Comparison of ENCODE assay signal across 16 cellular contexts in the genomic region with DNA sequence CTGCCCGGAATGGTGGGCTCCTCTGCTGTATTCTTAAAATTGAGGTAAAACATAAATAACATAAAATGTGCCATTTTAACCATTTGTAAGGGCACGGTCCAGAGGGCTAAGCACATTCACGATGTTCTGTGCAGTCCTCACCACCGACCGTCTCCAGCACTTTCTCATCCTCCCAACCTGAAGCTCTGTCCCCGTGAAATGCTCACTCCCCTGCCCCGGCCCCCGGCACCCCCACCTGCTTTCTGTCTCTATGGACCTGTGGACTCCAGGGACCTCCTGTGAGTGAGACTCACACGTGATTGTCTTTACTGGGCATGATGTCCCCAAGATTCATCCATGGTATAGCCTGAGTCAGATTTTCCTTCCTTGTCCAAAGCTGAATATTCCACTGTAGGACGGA. TPM values are rescaled to one million over a fixed set of nuclear protein-coding genes. Genes with fewer than 3 reads are reported as not detected.
DNase-seq lines count a peak whose midpoint lies in the region; ATAC-seq and TF ChIP-seq lines count a peak whose summit lies in the region.
"Had no signal": no experiment of that assay in that cellular context is flagged by ENCODE, and none has a peak within 500 bp of the region (broad histone marks: within the 10 kb centered on the region; RNA-seq: fewer than 3 reads in every experiment).

No MANE protein-coding gene starts in this region.

- no peaks in the 10 kb centered on the region for H3K36me3 ChIP-seq in adrenal gland (replicated peaks in 1 of 2)
- H3K36me3 ChIP-seq: BLaER1, HAP-1 had no signal

- 69 to 80% (median 76%) methylated on average over 10 of the region's 10 CpGs for WGBS in adrenal gland, 4 donors

- peaks cover 3% of the 10 kb centered on the region for H3K4me1 Mint-ChIP-seq in activated CD8-positive, alpha-beta memory T cell treated with anti-CD3 and anti-CD28 coated beads, Interleukin-2, amount 10 ng/mL, durations not matched to agents 7 days and 5 days
- no peaks in the 10 kb centered on the region for H3K4me1 Mint-ChIP-seq in osteocyte (ENCODE audit: unreplicated experiment)
- H3K4me1 Mint-ChIP-seq: CD4-positive, alpha-beta memory T cell had no signal

- peak; percentile 38 for DNase-seq in activated CD8-positive, alpha-beta memory T cell treated with anti-CD3 and anti-CD28 coated beads, Interleukin-2, amount 50 U/mL, for 48 hours
- no peak for DNase-seq in activated CD8-positive, alpha-beta memory T cell treated with anti-CD3 and anti-CD28 coated beads, Interleukin-2, amount 10 ng/mL, durations not matched to agents 7 days and 5 days
- DNase-seq in left lobe of liver (ENCODE audit: low spot score) (peak; percentile 24), osteocyte (ENCODE audit: extremely low spot score, unreplicated experiment) (peak; percentile 81), pons (ENCODE audit: low spot score) (no peak), adrenal gland (no peak)
- DNase-seq: AML-193; CD4-positive, alpha-beta memory T cell; DMS79 treated with DMSO at 0.1 percent for 48 hours; GF-D8 had no signal

- TF ChIP-seq CTCF in osteocyte (IDR thresholded peaks at IDR 0.05) = no peak
- TF ChIP-seq CTCF in adrenal gland (IDR thresholded peaks at IDR 0.05) = no peak

- intact Hi-C loops in adrenal gland (cut with DNase I) = loop anchor here in 1 of 2 donors (5.0 to 10.0 kb wide), 2 partner anchors 96 to 259 kb away; no protein-coding TSS in a partner anchor

- CTCF ChIA-PET in activated CD8-positive, alpha-beta memory T cell treated with anti-CD3 and anti-CD28 coated beads, Interleukin-2, amount 10 ng/mL, durations not matched to agents 7 days and 5 days (lab: Charles Lee) = no interaction called here

- H3K27ac ChIP-seq in adrenal gland = no peak overlapping the region
- H3K27ac ChIP-seq: 22Rv1, A549, BLaER1 had no signal

- H3K36me3 Mint-ChIP-seq in activated CD8-positive, alpha-beta memory T cell treated with anti-CD3 and anti-CD28 coated beads, Interleukin-2, amount 10 ng/mL, durations not matched to agents 7 days and 5 days = no peaks in the 10 kb centered on the region
- no peaks in the 10 kb centered on the region for H3K36me3 Mint-ChIP-seq in osteocyte (ENCODE audit: unreplicated experiment)
- H3K36me3 Mint-ChIP-seq: CD14-positive monocyte; CD4-positive, alpha-beta memory T cell had no signal

- no peaks in the 10 kb centered on the region for H3K4me1 ChIP-seq in adrenal gland (replicated peaks in 1 of 2)
- H3K4me1 ChIP-seq: A549, HAP-1 had no signal

- H3K27ac Mint-ChIP-seq in activated CD8-positive, alpha-beta memory T cell treated with anti-CD3 and anti-CD28 coated beads, Interleukin-2, amount 10 ng/mL, durations not matched to agents 7 days and 5 days = no peak overlapping the region
- H3K27ac Mint-ChIP-seq in osteocyte (ENCODE audit: unreplicated experiment) = no peak overlapping the region
- H3K27ac Mint-ChIP-seq: CD14-positive monocyte; CD4-positive, alpha-beta memory T cell had no signal

- H3K9me3 ChIP-seq in adrenal gland (replicated peaks in 1 of 3) = no peaks in the 10 kb centered on the region
- H3K9me3 ChIP-seq: A549, BLaER1 had no signal

- TF ChIP-seq POLR2A in adrenal gland (IDR thresholded peaks at IDR 0.05) = no peak

- H3K4me3 ChIP-seq in adrenal gland = no peak overlapping the region
- H3K4me3 ChIP-seq: A549, BLaER1, HAP-1 had no signal

- no peaks in the 10 kb centered on the region for H3K9me3 Mint-ChIP-seq in activated CD8-positive, alpha-beta memory T cell treated with anti-CD3 and anti-CD28 coated beads, Interleukin-2, amount 10 ng/mL, durations not matched to agents 7 days and 5 days (ENCODE audit: low read depth)
- no peaks in the 10 kb centered on the region for H3K9me3 Mint-ChIP-seq in osteocyte (ENCODE audit: unreplicated experiment)
- H3K9me3 Mint-ChIP-seq: CD4-positive, alpha-beta memory T cell had no signal

- no peak for ATAC-seq in activated CD8-positive, alpha-beta memory T cell treated with anti-CD3 and anti-CD28 coated beads, Interleukin-2, amount 10 ng/mL, durations not matched to agents 7 days and 5 days
- ATAC-seq in left lobe of liver (no peak), GM18907 (IDR thresholded peaks at IDR 0.05; ENCODE audit: unreplicated experiment) (no peak)
- ATAC-seq: A549 had no signal

- H3K4me3 Mint-ChIP-seq in activated CD8-positive, alpha-beta memory T cell treated with anti-CD3 and anti-CD28 coated beads, Interleukin-2, amount 10 ng/mL, durations not matched to agents 7 days and 5 days = no peak overlapping the region
- H3K4me3 Mint-ChIP-seq in osteocyte (ENCODE audit: unreplicated experiment) = no peak overlapping the region
- H3K4me3 Mint-ChIP-seq: CD4-positive, alpha-beta memory T cell had no signal

- H3K27me3 ChIP-seq in adrenal gland = peaks cover 28% of the 10 kb centered on the region
- H3K27me3 ChIP-seq: BLaER1 had no signal

- H3K27me3 Mint-ChIP-seq in activated CD8-positive, alpha-beta memory T cell treated with anti-CD3 and anti-CD28 coated beads, Interleukin-2, amount 10 ng/mL, durations not matched to agents 7 days and 5 days = peaks cover 18% of the 10 kb centered on the region
- peaks cover 13% of the 10 kb centered on the region for H3K27me3 Mint-ChIP-seq in osteocyte (ENCODE audit: unreplicated experiment)

RNA-seq across cellular contexts. Expression of a gene that starts 38.7 kb away (rescaled TPM):
- total RNA-seq in activated CD8-positive, alpha-beta memory T cell treated with anti-CD3 and anti-CD28 coated beads, Interleukin-2, amount 10 ng/mL, durations not matched to agents 7 days and 5 days = 10 to 100 TPM; 38.4 to 39.7 TPM
- 10.1 TPM for total RNA-seq in left lobe of liver
- total RNA-seq in osteocyte = 23.1 and 23.2 TPM in 2 replicates
- 10 to 100 TPM; 11.7 to 21.3 (median 15.8) TPM for total RNA-seq in adrenal gland
- polyA plus RNA-seq in adrenal gland = 10 to 100 TPM in 2 of 3 donors, 1 to 10 TPM in 1; 3.8 to 23.9 (median 20.7) TPM

Comparison
In these comparisons a context has a peak if more than half of its experiments do, and no peak if none do; other contexts are left out.
1. DNase-seq: peak in activated CD8-positive, alpha-beta memory T cell treated with anti-CD3 and anti-CD28 coated beads, Interleukin-2, amount 50 U/mL, for 48 hours (single experiment), left lobe of liver (single experiment) and osteocyte (single experiment); none in activated CD8-positive, alpha-beta memory T cell treated with anti-CD3 and anti-CD28 coated beads, Interleukin-2, amount 10 ng/mL, durations not matched to agents 7 days and 5 days (single experiment), pons (single experiment) and adrenal gland (0 of 7).